In genomic region chr5:37696190-37697021, GRCh38 we compare ENCODE assay signal across 1 cellular context.
TF ChIP-seq lines count a peak whose summit lies in the region.

No MANE protein-coding gene starts in this region.

TF ChIP-seq in HCT116, 20 proteins besides CTCF, POLR2A, EP300 and RAD21 (continued from another document):
- TF ChIP-seq CBX3 (IDR thresholded peaks at IDR 0.05; ENCODE audit: low read depth), result peak; percentile 55; the same call in 1 of the 2 replicates
